In genomic region chr9:91261417-91261816, GRCh38 we compare ENCODE assay signal across 16 cellular contexts.
"Had no signal": no experiment of that assay in that cellular context is flagged by ENCODE, and none has a peak within 500 bp of the region (broad histone marks: within the 10 kb centered on the region; RNA-seq: fewer than 3 reads in every experiment).

No MANE protein-coding gene starts in this region.

- H3K4me1 Mint-ChIP-seq: endodermal cell, neural crest cell had no signal

- DNase-seq: activated CD4-positive, alpha-beta T cell treated with anti-CD3 and anti-CD28 coated beads, Interleukin-2, amount 50 U/mL, for 4 hours; activated CD4-positive, CD25-positive, alpha-beta regulatory T cell; activated CD8-positive, alpha-beta memory T cell treated with anti-CD3 and anti-CD28 coated beads, Interleukin-2, amount 10 ng/mL, durations not matched to agents 7 days and 5 days; activated naive CD8-positive, alpha-beta T cell treated with anti-CD3 and anti-CD28 coated beads, Interleukin-2, amount 50 U/mL, for 24 hours; activated T-cell treated with anti-CD3 and anti-CD28 coated beads, Interleukin-2, amount 50 U/mL, for 24 hours; aorta; dorsolateral prefrontal cortex; endodermal cell; heart right ventricle; midbrain; ovary; stimulated activated CD4-positive, alpha-beta T cell treated with anti-CD3 and anti-CD28 coated beads, Interleukin-2, amount 100 ng/mL, for 48 hours; stimulated activated naive CD8-positive, alpha-beta T cell treated with anti-CD3 and anti-CD28 coated beads, Interleukin-15, Interleukin-2, amounts not matched to agents 100 U/mL and 50 U/mL, for 24 hours; trophoblast cell had no signal

- H3K27ac Mint-ChIP-seq: activated CD8-positive, alpha-beta memory T cell treated with anti-CD3 and anti-CD28 coated beads, Interleukin-2, amount 10 ng/mL, durations not matched to agents 7 days and 5 days; activated naive CD8-positive, alpha-beta T cell treated with anti-CD3 and anti-CD28 coated beads, Interleukin-2, amount 50 U/mL, for 24 hours; activated T-cell treated with anti-CD3 and anti-CD28 coated beads, Interleukin-2, amount 50 U/mL, for 24 hours; endodermal cell; T-helper 1 cell treated with Interleukin-12 subunit alpha and Interleukin-12 subunit beta and Interleukin-4 antibody, amounts not matched to agents 30 μg/mL and 1 μg/mL, for 36 hours had no signal

- H3K4me3 Mint-ChIP-seq: activated CD8-positive, alpha-beta memory T cell treated with anti-CD3 and anti-CD28 coated beads, Interleukin-2, amount 10 ng/mL, durations not matched to agents 7 days and 5 days; activated naive CD8-positive, alpha-beta T cell treated with anti-CD3 and anti-CD28 coated beads, Interleukin-2, amount 50 U/mL, for 24 hours; activated T-cell treated with anti-CD3 and anti-CD28 coated beads, Interleukin-2, amount 50 U/mL, for 24 hours; endodermal cell; neural crest cell; T-helper 1 cell treated with Interleukin-12 subunit alpha and Interleukin-12 subunit beta and Interleukin-4 antibody, amounts not matched to agents 30 μg/mL and 1 μg/mL, for 36 hours had no signal

- H3K27me3 Mint-ChIP-seq: activated CD8-positive, alpha-beta memory T cell treated with anti-CD3 and anti-CD28 coated beads, Interleukin-2, amount 10 ng/mL, durations not matched to agents 7 days and 5 days; activated naive CD8-positive, alpha-beta T cell treated with anti-CD3 and anti-CD28 coated beads, Interleukin-2, amount 50 U/mL, for 24 hours; activated T-cell treated with anti-CD3 and anti-CD28 coated beads, Interleukin-2, amount 50 U/mL, for 24 hours had no signal

- H3K9me3 Mint-ChIP-seq: neural crest cell had no signal
